Comparison of ENCODE assay signal across 21 cellular contexts in the genomic region with DNA sequence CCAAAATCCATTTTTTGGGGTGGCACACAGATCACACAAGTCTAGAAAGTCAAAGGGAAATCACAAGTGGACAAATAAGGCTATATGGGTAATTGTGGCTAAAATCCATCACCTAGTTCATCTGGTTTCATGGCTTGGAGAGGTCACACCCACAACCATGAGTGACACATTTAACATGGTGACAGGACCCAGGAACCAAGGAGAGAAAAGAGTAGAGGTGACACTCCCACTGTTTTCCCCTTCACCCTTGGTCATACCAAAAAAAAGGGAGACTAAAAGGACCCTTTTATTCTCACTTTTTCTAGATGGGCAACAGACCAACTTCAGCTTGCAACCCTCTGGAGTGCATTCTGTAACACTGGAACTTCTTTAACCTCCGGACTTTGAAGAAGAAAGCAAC.
"Had no signal": no experiment of that assay in that cellular context is flagged by ENCODE, and none has a peak within 500 bp of the region (broad histone marks: within the 10 kb centered on the region; RNA-seq: fewer than 3 reads in every experiment).

No MANE protein-coding gene starts in this region.

- H3K36me3 ChIP-seq: cardiac muscle cell, lower lobe of right lung, neutrophil, ovary, prostate gland, WERI-Rb-1 had no signal

- H3K4me1 ChIP-seq: body of pancreas, foreskin keratinocyte, lower lobe of right lung, prostate gland had no signal

- ATAC-seq: activated CD8-positive, alpha-beta memory T cell treated with anti-CD3 and anti-CD28 coated beads, Interleukin-2, amount 10 ng/mL, durations not matched to agents 7 days and 5 days; activated CD8-positive, alpha-beta T cell treated with anti-CD3 and anti-CD28 coated beads for 36 hours; body of pancreas; foreskin keratinocyte; stimulated activated naive CD8-positive, alpha-beta T cell treated with anti-CD3 and anti-CD28 coated beads, Interleukin-15, Interleukin-2, amounts not matched to agents 100 U/mL and 50 U/mL, for 24 hours had no signal

- H3K4me3 ChIP-seq: body of pancreas, cardiac muscle cell, lower lobe of right lung, ovary, prostate gland had no signal

- H3K9me3 ChIP-seq: prostate gland had no signal

- H3K27ac ChIP-seq: body of pancreas, cardiac muscle cell, foreskin keratinocyte, lower lobe of right lung, neutrophil, ovary, prostate gland, WERI-Rb-1 had no signal

- H3K27me3 ChIP-seq: body of pancreas, cardiac muscle cell, foreskin keratinocyte, neutrophil, ovary had no signal

- DNase-seq: activated CD4-positive, CD25-positive, alpha-beta regulatory T cell treated with anti-CD3 and anti-CD28 coated beads, Interleukin-2, amount 50 U/mL, for 72 hours; activated CD8-positive, alpha-beta memory T cell treated with anti-CD3 and anti-CD28 coated beads, Interleukin-2, amount 10 ng/mL, durations not matched to agents 7 days and 5 days; activated CD8-positive, alpha-beta T cell treated with anti-CD3 and anti-CD28 coated beads for 36 hours; activated gamma-delta T cell; activated naive CD4-positive, alpha-beta T cell treated with anti-CD3 and anti-CD28 coated beads, Interleukin-2, amount 50 U/mL, for 16 hours; activated naive CD8-positive, alpha-beta T cell treated with anti-CD3 and anti-CD28 coated beads, Interleukin-2, amount 50 U/mL, for 24 hours; cortex of kidney; kidney; lower lobe of right lung; natural killer cell; ovary; right cardiac atrium; stimulated activated CD4-positive, alpha-beta T cell treated with anti-CD3 and anti-CD28 coated beads, Interleukin-12 subunit alpha, Interleukin-12 subunit beta, amount 100 ng/mL, for 4 hours; stimulated activated CD4-positive, alpha-beta T cell treated with anti-CD3 and anti-CD28 coated beads, Interleukin-4, amount 100 ng/mL, for 4 hours; stimulated activated naive CD8-positive, alpha-beta T cell treated with anti-CD3 and anti-CD28 coated beads, Interleukin-15, Interleukin-2, amounts not matched to agents 100 U/mL and 50 U/mL, for 24 hours had no signal
